26 cellular contexts compared by ENCODE assay signal in the genomic region with DNA sequence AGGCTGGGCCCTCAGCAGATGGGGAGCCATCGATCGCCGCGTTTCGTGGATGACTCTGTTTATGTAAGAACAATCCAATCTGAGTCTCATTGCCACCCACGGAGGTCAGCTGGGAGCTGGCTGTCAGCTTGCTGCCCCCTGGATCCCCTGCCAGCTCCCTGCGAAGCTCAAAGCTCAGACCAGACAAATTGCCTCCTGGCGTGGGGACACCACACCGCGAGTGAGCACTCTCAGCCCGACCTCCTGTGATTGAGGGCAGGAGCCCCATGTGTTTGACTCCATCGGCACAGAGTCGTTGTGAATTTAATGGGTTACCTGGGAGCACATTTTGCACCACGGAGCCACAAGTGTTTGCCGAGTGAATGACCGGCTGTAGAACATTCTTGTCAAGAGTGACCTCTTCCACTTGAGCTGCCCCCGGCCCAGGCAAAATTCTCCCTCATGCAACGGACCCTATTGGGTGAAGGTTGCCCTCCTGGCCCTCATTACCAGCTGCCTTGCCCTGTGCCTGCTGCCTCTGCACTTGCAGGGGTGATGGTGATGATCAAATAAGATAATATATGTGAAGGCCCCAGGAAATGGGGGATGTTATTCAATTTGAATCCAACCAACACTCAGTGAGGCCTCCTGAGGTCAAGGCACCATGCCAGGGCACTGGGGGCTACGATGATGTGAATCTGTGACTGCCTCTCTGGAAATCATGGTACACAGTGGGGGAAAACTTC. TPM values are rescaled to one million over a fixed set of nuclear protein-coding genes. Genes with fewer than 3 reads are reported as not detected.
DNase-seq lines count a peak whose midpoint lies in the region; ATAC-seq and TF ChIP-seq lines count a peak whose summit lies in the region.
"Had no signal": no experiment of that assay in that cellular context is flagged by ENCODE, and none has a peak within 500 bp of the region (broad histone marks: within the 10 kb centered on the region; RNA-seq: fewer than 3 reads in every experiment).

No MANE protein-coding gene starts in this region.

- H3K27ac ChIP-seq in HEK293 (ENCODE audit: extremely low read depth, low read depth, low read length): no peak overlapping the region
- H3K27ac ChIP-seq in dorsolateral prefrontal cortex: no peak overlapping the region
- H3K27ac ChIP-seq: gastrocnemius medialis, hepatocyte, parathyroid adenoma, right lobe of liver had no signal

- no peaks in the 10 kb centered on the region for H3K9me3 ChIP-seq in BE2C
- no peaks in the 10 kb centered on the region for H3K9me3 ChIP-seq in HEK293 (ENCODE audit: control insufficient read depth, insufficient read depth, low read depth, low read length)
- H3K9me3 ChIP-seq: gastrocnemius medialis, left ventricle myocardium inferior, right lobe of liver had no signal

- intact Hi-C loops in dorsolateral prefrontal cortex (cut with DNase I): loop anchor here in 1 of 2 donors (5.0 kb wide), 1 partner anchor 189 kb away; no protein-coding TSS in a partner anchor
- intact Hi-C loops in posterior vena cava (cut with DNase I): loop anchor here in 1 of 2 donors (5.0 kb wide), 1 partner anchor 274 kb away; no protein-coding TSS in a partner anchor

- TF ChIP-seq CTCF in BE2C (IDR thresholded peaks at IDR 0.05; ENCODE audit: low read depth, low read length) (no peak), HEK293 (tag by site-specific recombination; IDR thresholded peaks at IDR 0.05) (no peak), dorsolateral prefrontal cortex (IDR thresholded peaks at IDR 0.05 in 54 of 56, conservative IDR thresholded peaks at IDR 0.05 in 2 of 56; ENCODE audit: low read depth in 1 of 56, partially characterized antibody in 56 of 56) (no peak)

- no peaks in the 10 kb centered on the region for H3K27me3 ChIP-seq in BE2C
- peaks cover 0 to 22% (median 0%) of the 10 kb centered on the region in 45 donors for H3K27me3 ChIP-seq in dorsolateral prefrontal cortex
- H3K27me3 ChIP-seq: gastrocnemius medialis, right lobe of liver had no signal

- POLR2A ChIA-PET in HEK293 (lab: Yijun Ruan, JAX) (interaction anchor here (0.6 to 1.4 kb wide), 5 partner anchors 9 to 98 kb away, joined by 3 to 4 read pairs (median 3); partner anchors contain the start of gene C1QL1), HEK293T (lab: Yijun Ruan, JAX) (no interaction called here)

- peaks cover 25% of the 10 kb centered on the region for H3K36me3 ChIP-seq in BE2C
- peaks cover 14 to 26% of the 10 kb centered on the region in 2 experiments for H3K36me3 ChIP-seq in HEK293 (ENCODE audit: control insufficient read depth in 2 of 2, insufficient read depth in 1 of 2, low read length in 2 of 2)
- H3K36me3 ChIP-seq: gastrocnemius medialis, left ventricle myocardium inferior, right lobe of liver had no signal

- H3K4me1 ChIP-seq in BE2C: peaks cover 46% of the 10 kb centered on the region
- no peaks in the 10 kb centered on the region; the same call in 1 of the 2 replicates for H3K4me1 ChIP-seq in HEK293 (ENCODE audit: control insufficient read depth, insufficient read depth, low read length)
- H3K4me1 ChIP-seq: gastrocnemius medialis, parathyroid adenoma, right lobe of liver had no signal

- no peak overlapping the region for H3K4me3 ChIP-seq in BE2C (ENCODE audit: low read depth, low read length)
- H3K4me3 ChIP-seq in HEK293 (ENCODE audit: low read depth, low read length): no peak overlapping the region
- no peak overlapping the region for H3K4me3 ChIP-seq in dorsolateral prefrontal cortex
- H3K4me3 ChIP-seq: gastrocnemius medialis, hepatocyte, left ventricle myocardium inferior, right lobe of liver had no signal

- DNase-seq in BE2C (peak; percentile 23), dorsolateral prefrontal cortex (peak in 6 of 10 donors; percentile 2 to 38 (median 18)), posterior vena cava (ENCODE audit: low spot score) (peak; percentile 64), HEK293T (ENCODE audit: extremely low spot score) (no peak)
- DNase-seq: activated CD4-positive, alpha-beta memory T cell treated with anti-CD3 and anti-CD28 coated beads, Interleukin-2, amount 10 ng/mL, durations not matched to agents 7 days and 5 days; activated gamma-delta T cell treated with Interleukin-2 at 50 U/mL for 16 hours; AML-193; CD8-positive, alpha-beta T cell; GOT3; immature natural killer cell; left ventricle myocardium inferior; NCI-H1048; NCI-H1694 treated with DMSO at 0.1 percent for 48 hours; NCI-H2171 treated with DMSO at 0.1 percent for 48 hours; NCI-H526; stimulated activated CD4-positive, alpha-beta T cell treated with anti-CD3 and anti-CD28 coated beads, Interleukin-15, amount 100 ng/mL, for 24 hours; T1000 had no signal

- no peak for ATAC-seq in HG02588 (IDR thresholded peaks at IDR 0.05; ENCODE audit: unreplicated experiment)
- no peak for ATAC-seq in HG03571 (IDR thresholded peaks at IDR 0.05; ENCODE audit: unreplicated experiment)
- ATAC-seq: CD8-positive, alpha-beta T cell; gastrocnemius medialis; natural killer cell treated with Interleukin-12 subunit alpha and Interleukin-12 subunit beta and Interleukin-15 and Interleukin-18, amount 100 ng/mL, for 72 hours; right lobe of liver had no signal

- CTCF ChIA-PET in HEK293 (lab: Yijun Ruan, JAX) (interaction anchor here (0.7 to 7.9 kb wide), 8 partner anchors 28 to 212 kb away, joined by 3 to 296 read pairs (median 4); partner anchors contain the start of gene ACBD4), HEK293T (lab: Yijun Ruan, JAX) (interaction anchor here (0.9 to 1.1 kb wide), 2 partner anchors 99 to 213 kb away, joined by 3 read pairs; partner anchors contain the start of gene ACBD4)

TF ChIP-seq in HEK293, 187 proteins besides CTCF, POLR2A, EP300 and RAD21 (continues in another document):
- TF ChIP-seq ZNF664 (tag by site-specific recombination; IDR thresholded peaks at IDR 0.05) (no peak), ZNF843 (tag by site-specific recombination; IDR thresholded peaks at IDR 0.05) (no peak), ZIC2 (tag by site-specific recombination; IDR thresholded peaks at IDR 0.05) (peak; percentile 81), SCRT2 (tag by site-specific recombination; IDR thresholded peaks at IDR 0.05) (0 out of 2 replicates have a peak, but pooled peaks have one; percentile 29), ZNF514 (tag by site-specific recombination; IDR thresholded peaks at IDR 0.05) (no peak), ZNF660 (tag by site-specific recombination; IDR thresholded peaks at IDR 0.05) (no peak), ZNF311 (tag by site-specific recombination; IDR thresholded peaks at IDR 0.05; ENCODE audit: borderline replicate concordance) (no peak), ZNF391 (tag by site-specific recombination; IDR thresholded peaks at IDR 0.05; ENCODE audit: borderline replicate concordance, low read depth) (no peak), BCL11A (tag by site-specific recombination; IDR thresholded peaks at IDR 0.05; ENCODE audit: low read depth) (no peak)
- TF ChIP-seq, protein P1, sequence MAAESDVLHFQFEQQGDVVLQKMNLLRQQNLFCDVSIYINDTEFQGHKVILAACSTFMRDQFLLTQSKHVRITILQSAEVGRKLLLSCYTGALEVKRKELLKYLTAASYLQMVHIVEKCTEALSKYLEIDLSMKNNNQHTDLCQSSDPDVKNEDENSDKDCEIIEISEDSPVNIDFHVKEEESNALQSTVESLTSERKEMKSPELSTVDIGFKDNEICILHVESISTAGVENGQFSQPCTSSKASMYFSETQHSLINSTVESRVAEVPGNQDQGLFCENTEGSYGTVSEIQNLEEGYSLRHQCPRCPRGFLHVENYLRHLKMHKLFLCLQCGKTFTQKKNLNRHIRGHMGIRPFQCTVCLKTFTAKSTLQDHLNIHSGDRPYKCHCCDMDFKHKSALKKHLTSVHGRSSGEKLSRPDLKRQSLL (tag by site-specific recombination; IDR thresholded peaks at IDR 0.05): no peak

TF ChIP-seq in HEK293T, 16 proteins besides CTCF, POLR2A, EP300 and RAD21:
- no peak for TF ChIP-seq BHLHE40 (IDR thresholded peaks at IDR 0.05; ENCODE audit: borderline replicate concordance)
- TF ChIP-seq FOXM1 (IDR thresholded peaks at IDR 0.05; ENCODE audit: borderline replicate concordance): no peak
- no peak for TF ChIP-seq ZNF384 (IDR thresholded peaks at IDR 0.05)
- TF ChIP-seq SP1 (IDR thresholded peaks at IDR 0.05): no peak
- no peak for TF ChIP-seq TARDBP (IDR thresholded peaks at IDR 0.05)
- TF ChIP-seq LEF1 (IDR thresholded peaks at IDR 0.05; ENCODE audit: borderline replicate concordance): no peak
- no peak for TF ChIP-seq HDGF (IDR thresholded peaks at IDR 0.05; ENCODE audit: borderline replicate concordance)
- no peak for TF ChIP-seq L3MBTL2 (conservative IDR thresholded peaks at IDR 0.05)
- no peak for TF ChIP-seq ELF4 (IDR thresholded peaks at IDR 0.05)
- no peak for TF ChIP-seq ARNT (IDR thresholded peaks at IDR 0.05)
- no peak for TF ChIP-seq SUZ12 (IDR thresholded peaks at IDR 0.05)
- no peak for TF ChIP-seq NFRKB (IDR thresholded peaks at IDR 0.05)
- TF ChIP-seq CTBP1 (IDR thresholded peaks at IDR 0.05; ENCODE audit: borderline replicate concordance): no peak
- TF ChIP-seq FOXA1 (IDR thresholded peaks at IDR 0.05): no peak
- TF ChIP-seq PKNOX1 (IDR thresholded peaks at IDR 0.05): no peak
- no peak for TF ChIP-seq FOXK2 (IDR thresholded peaks at IDR 0.05)

RNA-seq across cellular contexts. Expression of gene GFAP, which starts 7.6 kb away (rescaled TPM):
- 17.7 TPM for polyA plus RNA-seq in BE2C (2012; ENCODE audit: insufficient read depth, insufficient read length, low read depth)
- total RNA-seq in dorsolateral prefrontal cortex: over 10,000 TPM in 24 of 120 experiments, 1,000 to 10,000 TPM in 96; 2,686 to 23,814 (median 7,188) TPM
- 1 to 10 TPM in 1 of 2 donors, under 1 TPM in 1; 0.51 to 1.7 TPM for total RNA-seq in posterior vena cava
- total RNA-seq: activated CD4-positive, alpha-beta memory T cell treated with anti-CD3 and anti-CD28 coated beads, Interleukin-2, amount 10 ng/mL, durations not matched to agents 7 days and 5 days; CD8-positive, alpha-beta T cell; gastrocnemius medialis; natural killer cell treated with Interleukin-12 subunit alpha and Interleukin-12 subunit beta and Interleukin-15 and Interleukin-18, amount 100 ng/mL, for 72 hours had no signal
- polyA plus RNA-seq: hepatocyte had no signal

RNA-seq across cellular contexts. Expression of gene EFTUD2, which starts 23.7 kb away (rescaled TPM):
- polyA plus RNA-seq in BE2C (2012; ENCODE audit: insufficient read depth, insufficient read length, low read depth): 225 TPM
- 100 to 1,000 TPM in 36 of 120 experiments, 10 to 100 TPM in 84; 50.3 to 123 (median 95.1) TPM for total RNA-seq in dorsolateral prefrontal cortex
- 10 to 100 TPM; 65.2 to 71.9 TPM for total RNA-seq in posterior vena cava

RNA-seq across cellular contexts. Expression of gene KIF18B, which starts 24.7 kb away (rescaled TPM):
- 13.3 TPM for polyA plus RNA-seq in BE2C (2012; ENCODE audit: insufficient read depth, insufficient read length, low read depth)
- total RNA-seq in dorsolateral prefrontal cortex: 1 to 10 TPM in 5 of 120 experiments, under 1 TPM in 98, not detected in 17; 0.10 to 2.1 (median 0.33) TPM
- under 1 TPM; 0.10 to 0.65 TPM for total RNA-seq in posterior vena cava

RNA-seq across cellular contexts. Expression of gene C1QL1, which starts 45.2 kb away (rescaled TPM):
- 72.9 TPM for polyA plus RNA-seq in BE2C (2012; ENCODE audit: insufficient read depth, insufficient read length, low read depth)
- total RNA-seq in dorsolateral prefrontal cortex (10 to 100 TPM in 118 of 120 experiments, 1 to 10 TPM in 2; 7.4 to 35.3 (median 19.6) TPM), posterior vena cava (under 1 TPM; 0.19 to 0.42 TPM)
- total RNA-seq: CD8-positive, alpha-beta T cell; gastrocnemius medialis; mononuclear cell; natural killer cell treated with Interleukin-12 subunit alpha and Interleukin-12 subunit beta and Interleukin-15 and Interleukin-18, amount 100 ng/mL, for 72 hours had no signal

Comparison
In these comparisons a context has a peak if more than half of its experiments do, and no peak if none do; other contexts are left out.
1. RNA of gene GFAP, which starts 7.6 kb away (total RNA-seq): 2,686 to 23,814 TPM in dorsolateral prefrontal cortex; 0.51 to 1.7 TPM in posterior vena cava; every median in the first group is over 100 times any median in the second.